Comparison of ENCODE assay signal across 8 cellular contexts in the genomic region with DNA sequence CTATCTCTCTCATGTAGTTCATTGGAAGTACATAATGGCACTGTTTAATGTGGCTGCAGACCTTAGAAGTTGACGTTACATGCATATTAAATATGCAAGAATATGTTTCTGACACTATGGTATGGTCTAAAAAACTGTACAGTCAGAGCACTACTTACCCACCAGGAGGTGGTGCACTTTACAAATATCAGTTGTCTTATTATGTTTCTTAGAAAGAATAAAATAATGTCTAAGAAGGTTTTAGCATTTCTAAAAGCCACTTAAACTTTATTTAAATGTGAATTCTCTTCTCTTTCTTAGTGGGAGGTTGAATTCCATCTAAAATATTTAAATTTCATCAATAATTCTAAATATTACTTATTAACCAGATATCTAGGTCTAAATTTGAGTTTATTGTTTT. TPM values are rescaled to one million over a fixed set of nuclear protein-coding genes. Genes with fewer than 3 reads are reported as not detected.
DNase-seq lines count a peak whose midpoint lies in the region; ATAC-seq and TF ChIP-seq lines count a peak whose summit lies in the region.

No MANE protein-coding gene starts in this region.

- H2AFZ ChIP-seq in GM23248: no peak overlapping the region

- no peak overlapping the region for H3K4me3 Mint-ChIP-seq in endodermal cell
- no peak overlapping the region for H3K4me3 Mint-ChIP-seq in activated CD8-positive, alpha-beta T cell treated with anti-CD3 and anti-CD28 coated beads for 36 hours

- no peak for ATAC-seq in HG02981 (IDR thresholded peaks at IDR 0.05; ENCODE audit: unreplicated experiment)
- no peak for ATAC-seq in activated CD8-positive, alpha-beta T cell treated with anti-CD3 and anti-CD28 coated beads for 36 hours

- TF ChIP-seq POLR2A in esophagus muscularis mucosa (IDR thresholded peaks at IDR 0.05; ENCODE audit: low read depth): no peak

- POLR2A ChIA-PET in activated CD8-positive, alpha-beta T cell treated with anti-CD3 and anti-CD28 coated beads for 36 hours (lab: Charles Lee): no interaction called here

- H4K20me1 ChIP-seq in GM23248 (ENCODE audit: insufficient read depth): no peaks in the 10 kb centered on the region

- peaks cover 40% of the 10 kb centered on the region for H3K27me3 ChIP-seq in BE2C
- peaks cover 35% of the 10 kb centered on the region for H3K27me3 ChIP-seq in GM23248 (replicated peaks; ENCODE audit: insufficient read depth)
- peaks cover 0 to 34% (median 14%) of the 10 kb centered on the region in 4 donors for H3K27me3 ChIP-seq in esophagus muscularis mucosa
- peaks cover 48% of the 10 kb centered on the region for H3K27me3 ChIP-seq in endodermal cell (ENCODE audit: control insufficient read depth, insufficient read depth, low read length, poor library complexity, severe bottlenecking)

- TF ChIP-seq CTCF in BE2C (IDR thresholded peaks at IDR 0.05; ENCODE audit: low read depth, low read length): peak; percentile 63
- TF ChIP-seq CTCF in esophagus muscularis mucosa (IDR thresholded peaks at IDR 0.05): peak in 1 of 3 experiments; percentile 23
- TF ChIP-seq CTCF in endodermal cell (conservative IDR thresholded peaks at IDR 0.05): no peak
- TF ChIP-seq CTCF in activated CD8-positive, alpha-beta T cell treated with anti-CD3 and anti-CD28 coated beads for 36 hours (IDR thresholded peaks at IDR 0.05): no peak

- no peak overlapping the region for H3K27ac Mint-ChIP-seq in endodermal cell
- no peak overlapping the region for H3K27ac Mint-ChIP-seq in activated CD8-positive, alpha-beta T cell treated with anti-CD3 and anti-CD28 coated beads for 36 hours

- CTCF ChIA-PET in activated CD8-positive, alpha-beta T cell treated with anti-CD3 and anti-CD28 coated beads for 36 hours (lab: Charles Lee): no interaction called here

- DNase-seq in BE2C: no peak
- DNase-seq in GM23248: peak; percentile 59
- peak; percentile 24 for DNase-seq in SK-MEL-5 (ENCODE audit: low read depth, low spot score)
- peak; percentile 52 for DNase-seq in iris pigment epithelial cell (ENCODE audit: low read depth)
- no peak for DNase-seq in esophagus muscularis mucosa (ENCODE audit: extremely low spot score)
- DNase-seq in endodermal cell: no peak
- no peak for DNase-seq in activated CD8-positive, alpha-beta T cell treated with anti-CD3 and anti-CD28 coated beads for 36 hours

- H3K27ac ChIP-seq in GM23248: no peak overlapping the region
- H3K27ac ChIP-seq in esophagus muscularis mucosa (replicated peaks in 1 of 4): no peak overlapping the region
- H3K27ac ChIP-seq in endodermal cell (ENCODE audit: low read depth, low read length): no peak overlapping the region

- no peak overlapping the region for H3K4me2 ChIP-seq in GM23248 (ENCODE audit: unreplicated experiment)

- H3K36me3 ChIP-seq in BE2C (no peaks in the 10 kb centered on the region), GM23248 (ENCODE audit: low read depth) (no peaks in the 10 kb centered on the region), esophagus muscularis mucosa (no peaks in the 10 kb centered on the region), endodermal cell (ENCODE audit: control insufficient read depth, insufficient read depth, low read length) (no peaks in the 10 kb centered on the region)

- peaks cover 48% of the 10 kb centered on the region for H3K27me3 Mint-ChIP-seq in endodermal cell (ENCODE audit: insufficient read depth)
- H3K27me3 Mint-ChIP-seq in activated CD8-positive, alpha-beta T cell treated with anti-CD3 and anti-CD28 coated beads for 36 hours: peaks cover 54% of the 10 kb centered on the region

- H3K79me2 ChIP-seq in GM23248 (ENCODE audit: insufficient read depth): no peaks in the 10 kb centered on the region

- peaks cover 3% of the 10 kb centered on the region; the same call in 1 of the 2 replicates for H3K4me1 ChIP-seq in BE2C
- H3K4me1 ChIP-seq in GM23248 (ENCODE audit: insufficient read depth): no peaks in the 10 kb centered on the region
- H3K4me1 ChIP-seq in esophagus muscularis mucosa: peaks cover 17 to 22% (median 17%) of the 10 kb centered on the region in 4 donors
- no peaks in the 10 kb centered on the region for H3K4me1 ChIP-seq in endodermal cell (ENCODE audit: control insufficient read depth, insufficient read depth, low read length)

- no peak for TF ChIP-seq EP300 in esophagus muscularis mucosa (IDR thresholded peaks at IDR 0.05)

- in situ Hi-C loops in GM23248 (cut with MboI): no loop called here
- in situ Hi-C loops in SK-MEL-5 (cut with HindIII; ENCODE audit: low pct_unique_long_range_greater_than_20kb, low sequenced_read_pairs): no loop called here

- H3K4me1 Mint-ChIP-seq in endodermal cell: peaks cover 4% of the 10 kb centered on the region
- H3K4me1 Mint-ChIP-seq in activated CD8-positive, alpha-beta T cell treated with anti-CD3 and anti-CD28 coated beads for 36 hours (ENCODE audit: low read depth): peaks cover 5% of the 10 kb centered on the region

- H3K9ac ChIP-seq in GM23248 (no peak overlapping the region), endodermal cell (ENCODE audit: extremely low read depth, low read length, poor library complexity, severe bottlenecking) (no peak overlapping the region)

- H3K36me3 Mint-ChIP-seq in endodermal cell (ENCODE audit: low read depth): no peaks in the 10 kb centered on the region
- H3K36me3 Mint-ChIP-seq in activated CD8-positive, alpha-beta T cell treated with anti-CD3 and anti-CD28 coated beads for 36 hours (ENCODE audit: low read depth): no peaks in the 10 kb centered on the region

- H3K9me3 ChIP-seq in BE2C: no peaks in the 10 kb centered on the region
- no peaks in the 10 kb centered on the region for H3K9me3 ChIP-seq in GM23248 (ENCODE audit: low read depth)
- no peaks in the 10 kb centered on the region for H3K9me3 ChIP-seq in esophagus muscularis mucosa
- no peaks in the 10 kb centered on the region for H3K9me3 ChIP-seq in endodermal cell (ENCODE audit: control insufficient read depth, low read length)

- 33 to 53% methylated on average over 1 of the region's 1 CpG for WGBS in GM23248 (ENCODE audit: low coverage in 1 of 2, low lambda C conversion rate in 2 of 2, missing lambda C conversion rate in 2 of 2), 2 experiments
- WGBS in esophagus muscularis mucosa: 45% methylated on average over 1 of the region's 1 CpG
- 67% methylated on average over 1 of the region's 1 CpG; no CpG with 5 or more reads in 1 of the 2 experiments for WGBS in endodermal cell (ENCODE audit: insufficient coverage in 1 of 2, insufficient read length in 1 of 2), 2 experiments

- H3K9me3 Mint-ChIP-seq in endodermal cell: no peaks in the 10 kb centered on the region
- no peaks in the 10 kb centered on the region for H3K9me3 Mint-ChIP-seq in activated CD8-positive, alpha-beta T cell treated with anti-CD3 and anti-CD28 coated beads for 36 hours

- H3F3A ChIP-seq in GM23248 (ENCODE audit: insufficient read depth): no peaks in the 10 kb centered on the region

- intact Hi-C loops in esophagus muscularis mucosa (cut with DNase I): no loop called here
- intact Hi-C loops in activated CD8-positive, alpha-beta T cell treated with anti-CD3 and anti-CD28 coated beads for 36 hours (cut with micrococcal nuclease): no loop called here

- H3K9me2 ChIP-seq in GM23248 (ENCODE audit: insufficient read depth): no peaks in the 10 kb centered on the region

- H3K4me3 ChIP-seq in BE2C (ENCODE audit: low read depth, low read length) (no peak overlapping the region), GM23248 (no peak overlapping the region), esophagus muscularis mucosa (no peak overlapping the region), endodermal cell (ENCODE audit: low read length) (no peak overlapping the region)

RNA-seq across cellular contexts. Expression of gene TMEFF2, which starts 4.3 kb away (rescaled TPM):
- polyA plus RNA-seq in BE2C (2012; ENCODE audit: insufficient read depth, insufficient read length, low read depth): 5.2 TPM
- 0.25 TPM in 1 of 2 replicates, not detected in the other for total RNA-seq in GM23248 (2014; rRNA removed; shearing (Covaris generic))
- 0.13 TPM in 1 of 2 replicates, not detected in the other for polyA plus RNA-seq in GM23248 (2016; fragmentation: Nextera tagmentation; extraction: Ambion mirVana)
- 0.03 TPM in 1 of 2 replicates, not detected in the other for total RNA-seq in SK-MEL-5 (2014; rRNA removed; shearing (Covaris generic))
- polyA plus RNA-seq in SK-MEL-5 (2015; cell fraction: cytosol; rRNA removed): 0.14 and 0.35 TPM in 2 replicates
- 0.48 TPM in 1 of 2 replicates, not detected in the other for polyA plus RNA-seq in SK-MEL-5 (2015; cell fraction: nucleus; rRNA removed)
- 1 to 10 TPM in 1 of 4 donors, under 1 TPM in 3; 0.42 to 1.7 (median 0.55) TPM for total RNA-seq in esophagus muscularis mucosa
- total RNA-seq in endodermal cell: under 1 TPM in 1 of 2 donors, not detected in 1; 0.09 TPM
- 3.0 TPM for polyA plus RNA-seq in endodermal cell (2013, experiment 1 of 2)
- polyA plus RNA-seq in endodermal cell (2013, experiment 2 of 2): 2.6 TPM
- not detected for total RNA-seq in activated CD8-positive, alpha-beta T cell treated with anti-CD3 and anti-CD28 coated beads for 36 hours

Comparison
In these comparisons a context has a peak if more than half of its experiments do, and no peak if none do; other contexts are left out.
1. DNase-seq: peak in GM23248 (single experiment), SK-MEL-5 (single experiment) and iris pigment epithelial cell (single experiment); none in BE2C (single experiment), esophagus muscularis mucosa (single experiment), endodermal cell (single experiment) and activated CD8-positive, alpha-beta T cell treated with anti-CD3 and anti-CD28 coated beads for 36 hours (single experiment).